18 cellular contexts compared by ENCODE assay signal in the genomic region with DNA sequence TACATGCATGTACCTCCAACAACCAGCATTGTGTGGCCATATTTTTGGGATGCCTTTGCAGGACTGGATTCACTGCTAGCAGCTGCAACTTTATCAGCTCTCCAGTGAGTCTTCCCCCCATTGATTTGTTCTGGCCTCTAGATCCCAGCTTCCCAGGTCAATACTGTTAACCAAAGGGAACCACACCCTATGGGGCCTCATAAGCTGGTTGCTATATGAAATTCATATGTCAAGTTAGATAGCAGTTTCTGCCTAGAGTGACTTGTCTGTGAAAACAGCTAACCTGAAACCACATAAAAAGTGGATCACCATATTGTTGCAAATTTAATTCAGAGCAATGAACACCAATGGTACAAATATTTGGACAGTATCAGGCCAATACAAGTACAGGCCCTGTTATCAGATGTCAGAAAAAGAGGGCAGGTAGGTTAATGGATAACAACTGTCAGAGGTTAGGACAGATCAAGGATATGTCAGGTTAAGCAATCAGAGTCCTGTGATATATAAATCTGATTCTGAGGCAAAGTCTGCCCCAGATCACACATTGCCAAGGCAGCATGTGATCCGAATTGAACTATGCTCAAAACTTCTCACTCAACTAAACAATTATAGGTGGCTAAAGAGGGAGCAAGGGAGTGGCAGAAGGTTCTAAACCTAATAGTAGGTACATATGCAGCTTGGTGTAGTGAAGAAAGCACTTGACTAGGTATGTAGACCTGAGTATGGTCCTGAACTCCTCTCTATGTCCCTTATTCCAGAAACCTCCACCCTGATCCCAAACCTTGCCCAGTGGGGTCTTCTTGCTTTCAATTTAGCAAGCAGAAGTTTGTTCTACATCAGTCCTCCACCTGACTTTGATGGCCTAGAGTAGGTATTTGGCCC.
"Had no signal": no experiment of that assay in that cellular context is flagged by ENCODE, and none has a peak within 500 bp of the region (broad histone marks: within the 10 kb centered on the region; RNA-seq: fewer than 3 reads in every experiment).

No MANE protein-coding gene starts in this region.

- H3K4me1 ChIP-seq: parathyroid adenoma had no signal

- ATAC-seq: activated CD8-positive, alpha-beta T cell treated with anti-CD3 and anti-CD28 coated beads, Interleukin-2, amount 10 ng/mL, durations not matched to agents 7 days and 5 days; natural killer cell treated with Interleukin-12 subunit alpha and Interleukin-12 subunit beta and Interleukin-15 and Interleukin-18, amount 100 ng/mL, for 72 hours; T-cell had no signal

- H3K27ac ChIP-seq: epithelial cell of prostate, parathyroid adenoma had no signal

- DNase-seq: activated CD4-positive, alpha-beta T cell treated with anti-CD3 and anti-CD28 coated beads for 48 hours; activated CD4-positive, CD25-positive, alpha-beta regulatory T cell; activated CD8-positive, alpha-beta T cell treated with anti-CD3 and anti-CD28 coated beads, Interleukin-2, amount 10 ng/mL, durations not matched to agents 7 days and 5 days; activated naive CD4-positive, alpha-beta T cell treated with Interleukin-2 at 50 U/mL for 16 hours; activated T-cell treated with anti-CD3 and anti-CD28 coated beads, Interleukin-2, amount 50 U/mL, for 24 hours; anterior cingulate cortex; caudate nucleus; endodermal cell; foreskin melanocyte; head of caudate nucleus; kidney glomerular epithelial cell; mesendoderm; stimulated activated CD4-positive, alpha-beta T cell treated with anti-CD3 and anti-CD28 coated beads, Interleukin-12 subunit alpha, Interleukin-12 subunit beta, amount 100 ng/mL, for 4 hours; stimulated activated CD4-positive, alpha-beta T cell treated with anti-CD3 and anti-CD28 coated beads, Interleukin-1b, Interleukin-23, amount 100 ng/mL, for 48 hours; T-cell had no signal
